8 cellular contexts compared by ENCODE assay signal in genomic region chr5:40436535-40437237, GRCh38.
DNase-seq lines count a peak whose midpoint lies in the region; ATAC-seq and TF ChIP-seq lines count a peak whose summit lies in the region.

No MANE protein-coding gene starts in this region.

- peak; percentile 49 for DNase-seq in GM10266 (ENCODE audit: extremely low spot score)
- DNase-seq in Kasumi-1 (lab: John Stamatoyannopoulos, UW) = peak; percentile 57 to 62
- no peak for DNase-seq in epithelial cell of prostate (ENCODE audit: low read depth, low spot score)
- no peak for DNase-seq in EL
- no peak for DNase-seq in GOT3 (lab: John Stamatoyannopoulos, UW)
- no peak for DNase-seq in NCI-H526 (lab: John Stamatoyannopoulos, UW)
- no peak for DNase-seq in GDM1 (lab: John Stamatoyannopoulos, UW)

- peak overlapping the region; percentile 28 for H3K27ac ChIP-seq in epithelial cell of prostate

- no peak for TF ChIP-seq CTCF in GM10266 (IDR thresholded peaks at IDR 0.05; ENCODE audit: control insufficient read depth, insufficient read depth, low read depth, missing control alignments)

- peak; percentile 74 for ATAC-seq in GM21528 (IDR thresholded peaks at IDR 0.05; ENCODE audit: low FRiP score, unreplicated experiment)

Comparison
In these comparisons a context has a peak if more than half of its experiments do, and no peak if none do; other contexts are left out.
1. DNase-seq: peak in GM10266 (single experiment) and Kasumi-1 (2 of 2); none in epithelial cell of prostate (single experiment), EL (single experiment), GOT3 (single experiment), NCI-H526 (0 of 2) and GDM1 (single experiment).